In genomic region chr20:32201977-32202363, GRCh38 we compare ENCODE assay signal across 14 cellular contexts. TPM values are rescaled to one million over a fixed set of nuclear protein-coding genes. Genes with fewer than 3 reads are reported as not detected.
DNase-seq lines count a peak whose midpoint lies in the region; ATAC-seq, FAIRE-seq and TF ChIP-seq lines count a peak whose summit lies in the region.
"Had no signal": no experiment of that assay in that cellular context is flagged by ENCODE, and none has a peak within 500 bp of the region (broad histone marks: within the 10 kb centered on the region; RNA-seq: fewer than 3 reads in every experiment).

No MANE protein-coding gene starts in this region.

- peaks cover 85% of the 10 kb centered on the region for H3K79me2 ChIP-seq in astrocyte (ENCODE audit: insufficient read depth, low read length)

- 27 to 46% methylated on average over 8 of the region's 8 CpGs for WGBS in lung, 2 donors

- in situ Hi-C loops in brain microvascular endothelial cell (cut with HindIII; ENCODE audit: low pct_ligation_motif_present, low sequenced_read_pairs): no loop called here

- H3K4me1 ChIP-seq in astrocyte (ENCODE audit: insufficient read depth, low read length) (peaks cover 22% of the 10 kb centered on the region), lung (ENCODE audit: control insufficient read depth in 2 of 2, insufficient read depth in 2 of 2, low read length in 2 of 2) (peaks cover 7 to 44% of the 10 kb centered on the region in 2 donors)

- peak overlapping the region; percentile 97 for H3K27ac Mint-ChIP-seq in stimulated activated naive CD8-positive, alpha-beta T cell treated with anti-CD3 and anti-CD28 coated beads, Interleukin-15, Interleukin-2, amounts not matched to agents 100 ng/mL and 50 ng/mL, for 24 hours
- H3K27ac Mint-ChIP-seq in astrocyte (ENCODE audit: unreplicated experiment): peak overlapping the region; percentile 72
- H3K27ac Mint-ChIP-seq: activated B cell treated with CpG ODN at 0.5 μM for 24 hours had no signal

- DNase-seq in stimulated activated naive CD8-positive, alpha-beta T cell treated with anti-CD3 and anti-CD28 coated beads, Interleukin-15, Interleukin-2, amounts not matched to agents 100 U/mL and 50 U/mL, for 24 hours: no peak
- DNase-seq in astrocyte (ENCODE audit: low read depth): no peak
- DNase-seq in lung (ENCODE audit: low spot score): peak; percentile 57
- DNase-seq in DMS53 (lab: John Stamatoyannopoulos, UW): no peak
- no peak for DNase-seq in effector CD4-positive, alpha-beta T cell
- no peak for DNase-seq in brain microvascular endothelial cell
- DNase-seq: activated B cell treated with CpG ODN at 0.5 μM for 24 hours had no signal

- peaks cover 91% of the 10 kb centered on the region for H3K4me1 Mint-ChIP-seq in stimulated activated naive CD8-positive, alpha-beta T cell treated with anti-CD3 and anti-CD28 coated beads, Interleukin-15, Interleukin-2, amounts not matched to agents 100 ng/mL and 50 ng/mL, for 24 hours (ENCODE audit: low read depth)
- H3K4me1 Mint-ChIP-seq in astrocyte (ENCODE audit: low read depth, unreplicated experiment): peaks cover 50% of the 10 kb centered on the region

- H2AFZ ChIP-seq in astrocyte (ENCODE audit: low read depth, low read length): no peak overlapping the region
- H2AFZ ChIP-seq: parathyroid adenoma had no signal

- peaks cover 97% of the 10 kb centered on the region for H3K36me3 Mint-ChIP-seq in stimulated activated naive CD8-positive, alpha-beta T cell treated with anti-CD3 and anti-CD28 coated beads, Interleukin-15, Interleukin-2, amounts not matched to agents 100 ng/mL and 50 ng/mL, for 24 hours (ENCODE audit: low read depth)
- H3K36me3 Mint-ChIP-seq in astrocyte (ENCODE audit: low read depth, unreplicated experiment): peaks cover 14% of the 10 kb centered on the region

- no peaks in the 10 kb centered on the region for H3K9me3 ChIP-seq in astrocyte (ENCODE audit: insufficient read depth, low read depth, low read length)
- no peaks in the 10 kb centered on the region for H3K9me3 ChIP-seq in lung (ENCODE audit: control insufficient read depth in 2 of 2, insufficient read depth in 1 of 2, low read length in 1 of 2)

- no peaks in the 10 kb centered on the region for H3K9me3 Mint-ChIP-seq in stimulated activated naive CD8-positive, alpha-beta T cell treated with anti-CD3 and anti-CD28 coated beads, Interleukin-15, Interleukin-2, amounts not matched to agents 100 ng/mL and 50 ng/mL, for 24 hours
- H3K9me3 Mint-ChIP-seq in astrocyte (ENCODE audit: unreplicated experiment): peaks cover 1% of the 10 kb centered on the region
- H3K9me3 Mint-ChIP-seq: activated B cell treated with CpG ODN at 0.5 μM for 24 hours had no signal

- no peak overlapping the region for H3K27ac ChIP-seq in astrocyte (ENCODE audit: low read depth, low read length)
- peak overlapping the region in 1 of 2 donors; percentile 85 for H3K27ac ChIP-seq in lung (ENCODE audit: low read depth in 1 of 2, low read length in 1 of 2)
- no peak overlapping the region for H3K27ac ChIP-seq in brain microvascular endothelial cell
- H3K27ac ChIP-seq: HL-60, parathyroid adenoma, SK-N-MC had no signal

- peak overlapping the region; percentile 28 for H3K4me2 ChIP-seq in astrocyte (ENCODE audit: low read length)

- H3K4me3 ChIP-seq in astrocyte (ENCODE audit: insufficient read depth, low read depth, low read length) (no peak overlapping the region), lung (no peak overlapping the region), brain microvascular endothelial cell (ENCODE audit: low read depth, low read length) (no peak overlapping the region)
- H3K4me3 ChIP-seq: SK-N-MC had no signal

- ATAC-seq in stimulated activated naive CD8-positive, alpha-beta T cell treated with anti-CD3 and anti-CD28 coated beads, Interleukin-15, Interleukin-2, amounts not matched to agents 100 U/mL and 50 U/mL, for 24 hours: no peak
- peak; percentile 21 for ATAC-seq in lung (ENCODE audit: insufficient read depth, low FRiP score)
- ATAC-seq in GM18511 (IDR thresholded peaks at IDR 0.05; ENCODE audit: unreplicated experiment): no peak

- FAIRE-seq in astrocyte (lab: Jason Lieb, UNC): no peak
- FAIRE-seq: endometrium, H1 had no signal

- peak overlapping the region; percentile 100 for H3K4me3 Mint-ChIP-seq in stimulated activated naive CD8-positive, alpha-beta T cell treated with anti-CD3 and anti-CD28 coated beads, Interleukin-15, Interleukin-2, amounts not matched to agents 100 ng/mL and 50 ng/mL, for 24 hours
- H3K4me3 Mint-ChIP-seq in astrocyte (ENCODE audit: unreplicated experiment): no peak overlapping the region
- H3K4me3 Mint-ChIP-seq: activated B cell treated with CpG ODN at 0.5 μM for 24 hours had no signal

- no peak overlapping the region for H3K9ac ChIP-seq in astrocyte (ENCODE audit: low read length)
- H3K9ac ChIP-seq: parathyroid adenoma had no signal

- H3K27me3 ChIP-seq in astrocyte (ENCODE audit: insufficient read depth, low read length) (no peaks in the 10 kb centered on the region), lung (ENCODE audit: control insufficient read depth, insufficient read depth) (no peaks in the 10 kb centered on the region), brain microvascular endothelial cell (replicated peaks) (no peaks in the 10 kb centered on the region)

- no peaks in the 10 kb centered on the region for H3K27me3 Mint-ChIP-seq in stimulated activated naive CD8-positive, alpha-beta T cell treated with anti-CD3 and anti-CD28 coated beads, Interleukin-15, Interleukin-2, amounts not matched to agents 100 ng/mL and 50 ng/mL, for 24 hours
- H3K27me3 Mint-ChIP-seq in astrocyte (ENCODE audit: low read depth, unreplicated experiment): no peaks in the 10 kb centered on the region
- H3K27me3 Mint-ChIP-seq: activated B cell treated with CpG ODN at 0.5 μM for 24 hours had no signal

- H4K20me1 ChIP-seq in astrocyte (ENCODE audit: insufficient read depth, low read length): peaks cover 91% of the 10 kb centered on the region

- H3K36me3 ChIP-seq in astrocyte (ENCODE audit: insufficient read depth, low read length) (peaks cover 20% of the 10 kb centered on the region), lung (ENCODE audit: control insufficient read depth in 2 of 2, insufficient read depth in 2 of 2, low read length in 2 of 2) (peaks cover 14 to 25% of the 10 kb centered on the region in 2 donors), brain microvascular endothelial cell (replicated peaks) (peaks cover 35% of the 10 kb centered on the region)

- TF ChIP-seq CTCF in astrocyte (IDR thresholded peaks at IDR 0.05; ENCODE audit: insufficient read depth, low read depth, low read length) (no peak), lung (IDR thresholded peaks at IDR 0.05; ENCODE audit: control extremely low read depth, extremely low read depth) (no peak), brain microvascular endothelial cell (IDR thresholded peaks at IDR 0.05; ENCODE audit: low read depth, low read length, missing control alignments) (no peak)

RNA-seq across cellular contexts. Expression of gene PLAGL2, which starts 5.6 kb away (rescaled TPM):
- total RNA-seq in astrocyte: 14.7 and 15.3 TPM in 2 replicates
- total RNA-seq in lung: 10 to 100 TPM; 14.5 to 15.8 TPM
- polyA plus RNA-seq in lung: 10 to 100 TPM in 1 of 2 donors, 1 to 10 TPM in 1; 4.6 to 11.4 TPM

RNA-seq across cellular contexts. Expression of gene POFUT1, which starts 5.7 kb away (rescaled TPM):
- total RNA-seq in astrocyte: 60.6 and 65.5 TPM in 2 replicates
- total RNA-seq in lung: 10 to 100 TPM; 23.1 to 37.1 TPM
- 10 to 100 TPM in 1 of 2 donors, 1 to 10 TPM in 1; 9.0 to 20.3 TPM for polyA plus RNA-seq in lung
